ENCODE assay signal across 30 cellular contexts in genomic region chr5:2506603-2507002, GRCh38.
"Had no signal": no experiment of that assay in that cellular context is flagged by ENCODE, and none has a peak within 500 bp of the region (broad histone marks: within the 10 kb centered on the region; RNA-seq: fewer than 3 reads in every experiment).

No MANE protein-coding gene starts in this region.

- H3K36me3 ChIP-seq: neural progenitor cell, neutrophil, ovary, right lobe of liver, sigmoid colon, stomach, thoracic aorta, thyroid gland, tibial nerve, upper lobe of left lung, vagina had no signal

- H3K27ac Mint-ChIP-seq: naive thymus-derived CD4-positive, alpha-beta T cell; natural killer cell; nephron; neural progenitor cell; progenitor cell of endocrine pancreas; stimulated activated effector memory CD8-positive, alpha-beta T cell treated with anti-CD3 and anti-CD28 coated beads, Interleukin-12 subunit alpha, Interleukin-12 subunit beta, amount 100 ng/mL, for 72 hours; stimulated activated naive B cell treated with anti-CD40 and anti-IgM and Interleukin-4, amounts not matched to agents 10 μg/mL and 1 μg/mL and 100 μg/mL, for 72 hours; stimulated activated naive CD8-positive, alpha-beta T cell treated with anti-CD3 and anti-CD28 coated beads, Interleukin-15, Interleukin-2, amounts not matched to agents 100 ng/mL and 50 ng/mL, for 24 hours had no signal

- H3K36me3 Mint-ChIP-seq: natural killer cell; neural progenitor cell; stimulated activated effector memory CD8-positive, alpha-beta T cell treated with anti-CD3 and anti-CD28 coated beads, Interleukin-12 subunit alpha, Interleukin-12 subunit beta, amount 100 ng/mL, for 72 hours; stimulated activated naive B cell treated with anti-CD40 and anti-IgM and Interleukin-4, amounts not matched to agents 10 μg/mL and 1 μg/mL and 100 μg/mL, for 72 hours had no signal

- H3K27ac ChIP-seq: neural progenitor cell, neutrophil, ovary, parathyroid adenoma, psoas muscle, right lobe of liver, sigmoid colon, stomach, thoracic aorta, thyroid gland, tibial nerve, upper lobe of left lung, vagina had no signal

- DNase-seq: naive thymus-derived CD4-positive, alpha-beta T cell; natural killer cell; nucleus accumbens; ovary; posterior cingulate gyrus; psoas muscle; right cardiac atrium; right lobe of liver; sigmoid colon; small intestine; stimulated activated CD4-positive, alpha-beta T cell treated with anti-CD3 and anti-CD28 coated beads, Interleukin-15, amount 100 ng/mL, for 24 hours; stimulated activated CD4-positive, alpha-beta T cell treated with anti-CD3 and anti-CD28 coated beads, Interleukin-2, amount 100 ng/mL, for 24 hours; stimulated activated CD4-positive, alpha-beta T cell treated with anti-CD3 and anti-CD28 coated beads, Interleukin-2, amount 100 ng/mL, for 48 hours; stimulated activated CD4-positive, alpha-beta T cell treated with anti-CD3 and anti-CD28 coated beads, Interleukin-4, amount 100 ng/mL, for 24 hours; stimulated activated naive B cell treated with anti-CD40 and anti-IgM and Interleukin-4, amounts not matched to agents 10 μg/mL and 1 μg/mL and 100 μg/mL, for 72 hours; stimulated activated naive CD4-positive, alpha-beta T cell treated with Interleukin-2 at 50 U/mL for 16 hours; stomach; thyroid gland; trophoblast cell; upper lobe of left lung had no signal

- H3K4me1 Mint-ChIP-seq: naive thymus-derived CD4-positive, alpha-beta T cell; natural killer cell; nephron; stimulated activated effector memory CD8-positive, alpha-beta T cell treated with anti-CD3 and anti-CD28 coated beads, Interleukin-12 subunit alpha, Interleukin-12 subunit beta, amount 100 ng/mL, for 72 hours; stimulated activated naive B cell treated with anti-CD40 and anti-IgM and Interleukin-4, amounts not matched to agents 10 μg/mL and 1 μg/mL and 100 μg/mL, for 72 hours had no signal

- H3K27me3 Mint-ChIP-seq: stimulated activated naive B cell treated with anti-CD40 and anti-IgM and Interleukin-4, amounts not matched to agents 10 μg/mL and 1 μg/mL and 100 μg/mL, for 72 hours; stimulated activated naive CD8-positive, alpha-beta T cell treated with anti-CD3 and anti-CD28 coated beads, Interleukin-15, Interleukin-2, amounts not matched to agents 100 ng/mL and 50 ng/mL, for 24 hours had no signal

- H3K4me2 ChIP-seq: neural progenitor cell had no signal

- H3K4me3 Mint-ChIP-seq: naive thymus-derived CD4-positive, alpha-beta T cell; natural killer cell; nephron; neural progenitor cell; stimulated activated effector memory CD8-positive, alpha-beta T cell treated with anti-CD3 and anti-CD28 coated beads, Interleukin-12 subunit alpha, Interleukin-12 subunit beta, amount 100 ng/mL, for 72 hours; stimulated activated naive B cell treated with anti-CD40 and anti-IgM and Interleukin-4, amounts not matched to agents 10 μg/mL and 1 μg/mL and 100 μg/mL, for 72 hours; stimulated activated naive CD8-positive, alpha-beta T cell treated with anti-CD3 and anti-CD28 coated beads, Interleukin-15, Interleukin-2, amounts not matched to agents 100 ng/mL and 50 ng/mL, for 24 hours had no signal

- H2AFZ ChIP-seq: neural progenitor cell, parathyroid adenoma had no signal

- H3K4me1 ChIP-seq: neural progenitor cell, parathyroid adenoma, psoas muscle, right lobe of liver, sigmoid colon, stomach, thyroid gland, tibial nerve, upper lobe of left lung, vagina had no signal

- H3K9ac ChIP-seq: neural progenitor cell, parathyroid adenoma had no signal

- H3K9me3 ChIP-seq: neutrophil, ovary, psoas muscle, right lobe of liver, sigmoid colon, thoracic aorta, thyroid gland, upper lobe of left lung, vagina had no signal

- H3K27me3 ChIP-seq: neural progenitor cell, neutrophil, ovary, right lobe of liver, sigmoid colon, stomach, thyroid gland, tibial nerve, upper lobe of left lung, vagina had no signal

- H3K9me3 Mint-ChIP-seq: natural killer cell had no signal

- H3K4me3 ChIP-seq: neural progenitor cell, ovary, psoas muscle, right lobe of liver, sigmoid colon, stomach, thoracic aorta, thyroid gland, tibial nerve, upper lobe of left lung, vagina had no signal
